ENCODE assay signal across 1 cellular context in the genomic region with DNA sequence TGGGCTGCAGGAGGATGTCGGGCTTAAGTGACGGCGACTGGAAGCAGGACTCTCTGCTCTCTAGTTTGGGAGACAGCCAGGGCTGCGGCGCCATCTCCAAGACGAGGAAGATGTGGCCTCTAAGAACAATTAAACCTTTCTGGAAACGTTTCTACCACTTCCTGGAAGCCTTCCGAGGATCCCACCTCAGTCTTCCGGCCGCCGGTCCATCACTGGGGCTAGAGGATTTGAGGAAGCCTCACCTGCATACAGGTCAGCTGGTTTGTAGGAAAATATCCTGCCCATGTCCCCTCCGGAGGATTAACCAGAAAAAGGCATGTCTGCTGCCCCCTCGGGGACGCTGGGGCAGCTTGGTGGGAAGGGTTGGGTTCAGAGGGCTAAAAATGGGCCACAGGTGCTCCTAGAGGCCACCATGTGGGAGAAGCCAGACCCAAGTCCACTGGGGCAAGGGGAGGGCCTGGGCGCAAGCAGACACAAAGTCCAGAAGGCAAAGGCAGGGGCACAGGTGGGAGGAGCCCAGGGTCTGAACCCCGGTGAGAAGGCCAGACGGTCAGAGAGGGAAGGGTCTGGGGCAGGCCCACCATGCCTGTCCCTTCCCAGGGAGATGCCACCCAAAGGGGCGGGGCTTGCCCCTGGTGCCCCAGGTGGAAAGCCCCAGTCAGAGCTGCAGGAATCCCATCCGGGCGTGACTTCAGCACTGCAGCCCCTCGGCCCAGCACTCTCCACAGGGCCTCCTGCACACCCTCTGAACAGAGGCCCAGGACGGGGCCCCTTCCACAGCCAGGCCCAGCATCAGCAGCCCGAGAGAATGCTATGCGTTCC.
TF ChIP-seq lines count a peak whose summit lies in the region.

No MANE protein-coding gene starts in this region.

TF ChIP-seq in HepG2, 621 proteins besides CTCF, POLR2A, EP300 and RAD21 (continued from another document and continues in another):
- TF ChIP-seq, protein P1, sequence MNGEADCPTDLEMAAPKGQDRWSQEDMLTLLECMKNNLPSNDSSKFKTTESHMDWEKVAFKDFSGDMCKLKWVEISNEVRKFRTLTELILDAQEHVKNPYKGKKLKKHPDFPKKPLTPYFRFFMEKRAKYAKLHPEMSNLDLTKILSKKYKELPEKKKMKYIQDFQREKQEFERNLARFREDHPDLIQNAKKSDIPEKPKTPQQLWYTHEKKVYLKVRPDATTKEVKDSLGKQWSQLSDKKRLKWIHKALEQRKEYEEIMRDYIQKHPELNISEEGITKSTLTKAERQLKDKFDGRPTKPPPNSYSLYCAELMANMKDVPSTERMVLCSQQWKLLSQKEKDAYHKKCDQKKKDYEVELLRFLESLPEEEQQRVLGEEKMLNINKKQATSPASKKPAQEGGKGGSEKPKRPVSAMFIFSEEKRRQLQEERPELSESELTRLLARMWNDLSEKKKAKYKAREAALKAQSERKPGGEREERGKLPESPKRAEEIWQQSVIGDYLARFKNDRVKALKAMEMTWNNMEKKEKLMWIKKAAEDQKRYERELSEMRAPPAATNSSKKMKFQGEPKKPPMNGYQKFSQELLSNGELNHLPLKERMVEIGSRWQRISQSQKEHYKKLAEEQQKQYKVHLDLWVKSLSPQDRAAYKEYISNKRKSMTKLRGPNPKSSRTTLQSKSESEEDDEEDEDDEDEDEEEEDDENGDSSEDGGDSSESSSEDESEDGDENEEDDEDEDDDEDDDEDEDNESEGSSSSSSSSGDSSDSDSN (CRISPR knock-in tag; IDR thresholded peaks at IDR 0.05), result peak; percentile 65
- TF ChIP-seq TCF12 (IDR thresholded peaks at IDR 0.05) (no peak), TCF12 (CRISPR knock-in tag; IDR thresholded peaks at IDR 0.05) (no peak; the same call in 1 of the 2 replicates), REL (CRISPR knock-in tag; conservative IDR thresholded peaks at IDR 0.05) (no peak), ZNF713 (CRISPR knock-in tag; IDR thresholded peaks at IDR 0.05) (0 out of 2 replicates have a peak, but pooled peaks have one; percentile 40), CHD4 (IDR thresholded peaks at IDR 0.05; ENCODE audit: borderline replicate concordance, low read length) (0 out of 2 replicates have a peak, but pooled peaks have one; percentile 39), SOX6 (IDR thresholded peaks at IDR 0.05) (no peak), SOX6 (CRISPR knock-in tag; IDR thresholded peaks at IDR 0.05) (peak; percentile 78), ZFP90 (CRISPR knock-in tag; IDR thresholded peaks at IDR 0.05; ENCODE audit: borderline replicate concordance) (0 out of 2 replicates have a peak, but pooled peaks have one; percentile 38), KLF11 (CRISPR knock-in tag; IDR thresholded peaks at IDR 0.05) (no peak), JDP2 (CRISPR knock-in tag; IDR thresholded peaks at IDR 0.05; ENCODE audit: borderline replicate concordance) (no peak), RORA (CRISPR knock-in tag; IDR thresholded peaks at IDR 0.05) (no peak), HDAC6 (IDR thresholded peaks at IDR 0.05; ENCODE audit: low read depth, low read length) (no peak), SPEN (CRISPR knock-in tag; IDR thresholded peaks at IDR 0.05; ENCODE audit: low read depth) (peak; percentile 84; the same call in 1 of the 2 replicates), ZNF644 (CRISPR knock-in tag; IDR thresholded peaks at IDR 0.05; ENCODE audit: low read depth) (peak; percentile 80; the same call in 1 of the 2 replicates), ZIK1 (CRISPR knock-in tag; IDR thresholded peaks at IDR 0.05; ENCODE audit: borderline replicate concordance, low read depth) (no peak), HIVEP1 (CRISPR knock-in tag; IDR thresholded peaks at IDR 0.05) (peak; percentile 46; the same call in 1 of the 2 replicates), ATRX (CRISPR knock-in tag; IDR thresholded peaks at IDR 0.05; ENCODE audit: borderline replicate concordance) (no peak), REXO4 (CRISPR knock-in tag; IDR thresholded peaks at IDR 0.05; ENCODE audit: borderline replicate concordance) (no peak), MXD4 (CRISPR knock-in tag; IDR thresholded peaks at IDR 0.05) (peak; percentile 22; the same call in 1 of the 2 replicates), ELF4 (CRISPR knock-in tag; IDR thresholded peaks at IDR 0.05; ENCODE audit: borderline replicate concordance) (no peak), FOSL1 (CRISPR knock-in tag; IDR thresholded peaks at IDR 0.05; ENCODE audit: borderline replicate concordance) (no peak), MEIS1 (CRISPR knock-in tag; IDR thresholded peaks at IDR 0.05; ENCODE audit: borderline replicate concordance) (no peak), ZNF883 (CRISPR knock-in tag; IDR thresholded peaks at IDR 0.05; ENCODE audit: not compliant biosample characterization) (peak; percentile 37), TARDBP (CRISPR knock-in tag; IDR thresholded peaks at IDR 0.05) (0 out of 2 replicates have a peak, but pooled peaks have one; percentile 40), NFIC (IDR thresholded peaks at IDR 0.05; ENCODE audit: low read length) (no peak), AKAP8 (CRISPR knock-in tag; IDR thresholded peaks at IDR 0.05) (no peak), ZNF652 (CRISPR knock-in tag; IDR thresholded peaks at IDR 0.05; ENCODE audit: borderline replicate concordance, low read depth) (no peak), POGZ (CRISPR knock-in tag; IDR thresholded peaks at IDR 0.05) (peak; percentile 87), MIER3 (CRISPR knock-in tag; IDR thresholded peaks at IDR 0.05; ENCODE audit: borderline replicate concordance) (no peak), ZNF460 (CRISPR knock-in tag; IDR thresholded peaks at IDR 0.05; ENCODE audit: borderline replicate concordance) (no peak), ZBTB8A (CRISPR knock-in tag; IDR thresholded peaks at IDR 0.05; ENCODE audit: borderline replicate concordance, low read depth) (no peak), GABPA (IDR thresholded peaks at IDR 0.05; ENCODE audit: low read depth, low read length) (no peak), GABPA (CRISPR knock-in tag; IDR thresholded peaks at IDR 0.05; ENCODE audit: low read depth) (no peak)
- TF ChIP-seq, protein P2, sequence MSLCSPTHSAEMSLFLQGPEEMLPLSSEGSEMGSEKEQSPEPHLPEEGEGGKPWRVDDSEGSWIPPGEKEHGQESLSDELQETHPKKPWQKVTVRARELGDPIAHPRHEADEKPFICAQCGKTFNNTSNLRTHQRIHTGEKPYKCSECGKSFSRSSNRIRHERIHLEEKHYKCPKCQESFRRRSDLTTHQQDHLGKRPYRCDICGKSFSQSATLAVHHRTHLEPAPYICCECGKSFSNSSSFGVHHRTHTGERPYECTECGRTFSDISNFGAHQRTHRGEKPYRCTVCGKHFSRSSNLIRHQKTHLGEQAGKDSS (CRISPR knock-in tag; IDR thresholded peaks at IDR 0.05; ENCODE audit: borderline replicate concordance, low read depth), result no peak
- TF ChIP-seq, protein P3, sequence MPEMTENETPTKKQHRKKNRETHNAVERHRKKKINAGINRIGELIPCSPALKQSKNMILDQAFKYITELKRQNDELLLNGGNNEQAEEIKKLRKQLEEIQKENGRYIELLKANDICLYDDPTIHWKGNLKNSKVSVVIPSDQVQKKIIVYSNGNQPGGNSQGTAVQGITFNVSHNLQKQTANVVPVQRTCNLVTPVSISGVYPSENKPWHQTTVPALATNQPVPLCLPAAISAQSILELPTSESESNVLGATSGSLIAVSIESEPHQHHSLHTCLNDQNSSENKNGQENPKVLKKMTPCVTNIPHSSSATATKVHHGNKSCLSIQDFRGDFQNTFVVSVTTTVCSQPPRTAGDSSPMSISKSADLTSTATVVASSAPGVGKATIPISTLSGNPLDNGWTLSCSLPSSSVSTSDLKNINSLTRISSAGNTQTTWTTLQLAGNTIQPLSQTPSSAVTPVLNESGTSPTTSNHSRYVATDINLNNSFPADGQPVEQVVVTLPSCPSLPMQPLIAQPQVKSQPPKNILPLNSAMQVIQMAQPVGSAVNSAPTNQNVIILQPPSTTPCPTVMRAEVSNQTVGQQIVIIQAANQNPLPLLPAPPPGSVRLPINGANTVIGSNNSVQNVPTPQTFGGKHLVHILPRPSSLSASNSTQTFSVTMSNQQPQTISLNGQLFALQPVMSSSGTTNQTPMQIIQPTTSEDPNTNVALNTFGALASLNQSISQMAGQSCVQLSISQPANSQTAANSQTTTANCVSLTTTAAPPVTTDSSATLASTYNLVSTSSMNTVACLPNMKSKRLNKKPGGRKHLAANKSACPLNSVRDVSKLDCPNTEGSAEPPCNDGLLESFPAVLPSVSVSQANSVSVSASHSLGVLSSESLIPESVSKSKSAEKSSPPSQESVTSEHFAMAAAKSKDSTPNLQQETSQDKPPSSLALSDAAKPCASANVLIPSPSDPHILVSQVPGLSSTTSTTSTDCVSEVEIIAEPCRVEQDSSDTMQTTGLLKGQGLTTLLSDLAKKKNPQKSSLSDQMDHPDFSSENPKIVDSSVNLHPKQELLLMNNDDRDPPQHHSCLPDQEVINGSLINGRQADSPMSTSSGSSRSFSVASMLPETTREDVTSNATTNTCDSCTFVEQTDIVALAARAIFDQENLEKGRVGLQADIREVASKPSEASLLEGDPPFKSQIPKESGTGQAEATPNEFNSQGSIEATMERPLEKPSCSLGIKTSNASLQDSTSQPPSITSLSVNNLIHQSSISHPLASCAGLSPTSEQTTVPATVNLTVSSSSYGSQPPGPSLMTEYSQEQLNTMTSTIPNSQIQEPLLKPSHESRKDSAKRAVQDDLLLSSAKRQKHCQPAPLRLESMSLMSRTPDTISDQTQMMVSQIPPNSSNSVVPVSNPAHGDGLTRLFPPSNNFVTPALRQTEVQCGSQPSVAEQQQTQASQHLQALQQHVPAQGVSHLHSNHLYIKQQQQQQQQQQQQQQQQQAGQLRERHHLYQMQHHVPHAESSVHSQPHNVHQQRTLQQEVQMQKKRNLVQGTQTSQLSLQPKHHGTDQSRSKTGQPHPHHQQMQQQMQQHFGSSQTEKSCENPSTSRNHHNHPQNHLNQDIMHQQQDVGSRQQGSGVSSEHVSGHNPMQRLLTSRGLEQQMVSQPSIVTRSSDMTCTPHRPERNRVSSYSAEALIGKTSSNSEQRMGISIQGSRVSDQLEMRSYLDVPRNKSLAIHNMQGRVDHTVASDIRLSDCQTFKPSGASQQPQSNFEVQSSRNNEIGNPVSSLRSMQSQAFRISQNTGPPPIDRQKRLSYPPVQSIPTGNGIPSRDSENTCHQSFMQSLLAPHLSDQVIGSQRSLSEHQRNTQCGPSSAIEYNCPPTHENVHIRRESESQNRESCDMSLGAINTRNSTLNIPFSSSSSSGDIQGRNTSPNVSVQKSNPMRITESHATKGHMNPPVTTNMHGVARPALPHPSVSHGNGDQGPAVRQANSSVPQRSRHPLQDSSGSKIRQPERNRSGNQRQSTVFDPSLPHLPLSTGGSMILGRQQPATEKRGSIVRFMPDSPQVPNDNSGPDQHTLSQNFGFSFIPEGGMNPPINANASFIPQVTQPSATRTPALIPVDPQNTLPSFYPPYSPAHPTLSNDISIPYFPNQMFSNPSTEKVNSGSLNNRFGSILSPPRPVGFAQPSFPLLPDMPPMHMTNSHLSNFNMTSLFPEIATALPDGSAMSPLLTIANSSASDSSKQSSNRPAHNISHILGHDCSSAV (CRISPR knock-in tag; IDR thresholded peaks at IDR 0.05; ENCODE audit: borderline replicate concordance), result no peak
- TF ChIP-seq, protein P4, sequence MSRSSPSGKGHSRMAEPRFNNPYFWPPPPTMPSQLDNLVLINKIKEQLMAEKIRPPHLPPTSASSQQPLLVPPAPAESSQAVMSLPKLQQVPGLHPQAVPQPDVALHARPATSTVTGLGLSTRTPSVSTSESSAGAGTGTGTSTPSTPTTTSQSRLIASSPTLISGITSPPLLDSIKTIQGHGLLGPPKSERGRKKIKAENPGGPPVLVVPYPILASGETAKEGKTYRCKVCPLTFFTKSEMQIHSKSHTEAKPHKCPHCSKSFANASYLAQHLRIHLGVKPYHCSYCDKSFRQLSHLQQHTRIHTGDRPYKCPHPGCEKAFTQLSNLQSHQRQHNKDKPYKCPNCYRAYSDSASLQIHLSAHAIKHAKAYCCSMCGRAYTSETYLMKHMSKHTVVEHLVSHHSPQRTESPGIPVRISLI (CRISPR knock-in tag; IDR thresholded peaks at IDR 0.05; ENCODE audit: borderline replicate concordance), result no peak
- TF ChIP-seq, protein P5, sequence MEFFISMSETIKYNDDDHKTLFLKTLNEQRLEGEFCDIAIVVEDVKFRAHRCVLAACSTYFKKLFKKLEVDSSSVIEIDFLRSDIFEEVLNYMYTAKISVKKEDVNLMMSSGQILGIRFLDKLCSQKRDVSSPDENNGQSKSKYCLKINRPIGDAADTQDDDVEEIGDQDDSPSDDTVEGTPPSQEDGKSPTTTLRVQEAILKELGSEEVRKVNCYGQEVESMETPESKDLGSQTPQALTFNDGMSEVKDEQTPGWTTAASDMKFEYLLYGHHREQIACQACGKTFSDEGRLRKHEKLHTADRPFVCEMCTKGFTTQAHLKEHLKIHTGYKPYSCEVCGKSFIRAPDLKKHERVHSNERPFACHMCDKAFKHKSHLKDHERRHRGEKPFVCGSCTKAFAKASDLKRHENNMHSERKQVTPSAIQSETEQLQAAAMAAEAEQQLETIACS (CRISPR knock-in tag; IDR thresholded peaks at IDR 0.05), result no peak
- TF ChIP-seq, protein P6, sequence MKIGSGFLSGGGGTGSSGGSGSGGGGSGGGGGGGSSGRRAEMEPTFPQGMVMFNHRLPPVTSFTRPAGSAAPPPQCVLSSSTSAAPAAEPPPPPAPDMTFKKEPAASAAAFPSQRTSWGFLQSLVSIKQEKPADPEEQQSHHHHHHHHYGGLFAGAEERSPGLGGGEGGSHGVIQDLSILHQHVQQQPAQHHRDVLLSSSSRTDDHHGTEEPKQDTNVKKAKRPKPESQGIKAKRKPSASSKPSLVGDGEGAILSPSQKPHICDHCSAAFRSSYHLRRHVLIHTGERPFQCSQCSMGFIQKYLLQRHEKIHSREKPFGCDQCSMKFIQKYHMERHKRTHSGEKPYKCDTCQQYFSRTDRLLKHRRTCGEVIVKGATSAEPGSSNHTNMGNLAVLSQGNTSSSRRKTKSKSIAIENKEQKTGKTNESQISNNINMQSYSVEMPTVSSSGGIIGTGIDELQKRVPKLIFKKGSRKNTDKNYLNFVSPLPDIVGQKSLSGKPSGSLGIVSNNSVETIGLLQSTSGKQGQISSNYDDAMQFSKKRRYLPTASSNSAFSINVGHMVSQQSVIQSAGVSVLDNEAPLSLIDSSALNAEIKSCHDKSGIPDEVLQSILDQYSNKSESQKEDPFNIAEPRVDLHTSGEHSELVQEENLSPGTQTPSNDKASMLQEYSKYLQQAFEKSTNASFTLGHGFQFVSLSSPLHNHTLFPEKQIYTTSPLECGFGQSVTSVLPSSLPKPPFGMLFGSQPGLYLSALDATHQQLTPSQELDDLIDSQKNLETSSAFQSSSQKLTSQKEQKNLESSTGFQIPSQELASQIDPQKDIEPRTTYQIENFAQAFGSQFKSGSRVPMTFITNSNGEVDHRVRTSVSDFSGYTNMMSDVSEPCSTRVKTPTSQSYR (CRISPR knock-in tag; IDR thresholded peaks at IDR 0.05; ENCODE audit: borderline replicate concordance), result peak; percentile 29; the same call in 1 of the 2 replicates
- TF ChIP-seq, protein P7, sequence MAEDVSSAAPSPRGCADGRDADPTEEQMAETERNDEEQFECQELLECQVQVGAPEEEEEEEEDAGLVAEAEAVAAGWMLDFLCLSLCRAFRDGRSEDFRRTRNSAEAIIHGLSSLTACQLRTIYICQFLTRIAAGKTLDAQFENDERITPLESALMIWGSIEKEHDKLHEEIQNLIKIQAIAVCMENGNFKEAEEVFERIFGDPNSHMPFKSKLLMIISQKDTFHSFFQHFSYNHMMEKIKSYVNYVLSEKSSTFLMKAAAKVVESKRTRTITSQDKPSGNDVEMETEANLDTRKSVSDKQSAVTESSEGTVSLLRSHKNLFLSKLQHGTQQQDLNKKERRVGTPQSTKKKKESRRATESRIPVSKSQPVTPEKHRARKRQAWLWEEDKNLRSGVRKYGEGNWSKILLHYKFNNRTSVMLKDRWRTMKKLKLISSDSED (CRISPR knock-in tag; IDR thresholded peaks at IDR 0.05), result no peak
- TF ChIP-seq, protein P8, sequence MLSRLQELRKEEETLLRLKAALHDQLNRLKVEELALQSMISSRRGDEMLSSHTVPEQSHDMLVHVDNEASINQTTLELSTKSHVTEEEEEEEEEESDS (CRISPR knock-in tag; IDR thresholded peaks at IDR 0.05; ENCODE audit: borderline replicate concordance), result no peak
